ENCODE assay signal across 15 cellular contexts in genomic region chr11:36192723-36193619, GRCh38.
A peak's percentile ranks its signal among the peaks of the same experiment; 100 is the strongest.
DNase-seq lines count a peak whose midpoint lies in the region; TF ChIP-seq lines count a peak whose summit lies in the region.
"Had no signal": no experiment of that assay in that cellular context is flagged by ENCODE, and none has a peak within 500 bp of the region (broad histone marks: within the 10 kb centered on the region; RNA-seq: fewer than 3 reads in every experiment).

No MANE protein-coding gene starts in this region.

- no peak overlapping the region for H3K4me2 ChIP-seq in osteoblast (ENCODE audit: insufficient read depth, low read length)

- H2AFZ ChIP-seq in osteoblast (ENCODE audit: low read length) = no peak overlapping the region
- H2AFZ ChIP-seq: GM23248 had no signal

- H3K27ac ChIP-seq in liver (ENCODE audit: low read depth in 1 of 2, low read length in 2 of 2) (no peak overlapping the region), osteoblast (ENCODE audit: low read depth, low read length) (no peak overlapping the region)
- H3K27ac ChIP-seq: GM23248 had no signal

- H3K4me3 ChIP-seq in liver (ENCODE audit: low read depth in 1 of 3, low read length in 3 of 3) = no peak overlapping the region
- H3K4me3 ChIP-seq in osteoblast (ENCODE audit: insufficient read depth, low read length) = no peak overlapping the region
- H3K4me3 ChIP-seq: GM23248 had no signal

- H3K27me3 ChIP-seq in liver (ENCODE audit: control insufficient read depth in 4 of 4, insufficient read depth in 4 of 4, low read length in 3 of 4) (no peaks in the 10 kb centered on the region), osteoblast (ENCODE audit: insufficient read depth, low read length) (no peaks in the 10 kb centered on the region)

- H3K79me2 ChIP-seq in osteoblast (ENCODE audit: insufficient read depth, low read length) = no peaks in the 10 kb centered on the region

- H3K9ac ChIP-seq in liver (ENCODE audit: low read depth in 1 of 2, low read length in 2 of 2) = no peak overlapping the region
- H3K9ac ChIP-seq: GM23248 had no signal

- no peaks in the 10 kb centered on the region for H3K4me1 ChIP-seq in liver (ENCODE audit: control insufficient read depth in 4 of 4, insufficient read depth in 4 of 4, low read length in 3 of 4)
- no peaks in the 10 kb centered on the region for H3K4me1 ChIP-seq in osteoblast (ENCODE audit: insufficient read depth, low read length)

- in situ Hi-C loops in KBM-7 (cut with MboI; ENCODE audit: low pct_unique_long_range_greater_than_20kb, low sequenced_read_pairs) = no loop called here

- H3K36me3 ChIP-seq in liver (ENCODE audit: control insufficient read depth in 4 of 4, insufficient read depth in 3 of 4, low read depth in 1 of 4, low read length in 3 of 4) = no peaks in the 10 kb centered on the region
- H3K36me3 ChIP-seq in osteoblast (ENCODE audit: insufficient read depth, low read length) = no peaks in the 10 kb centered on the region

- H4K20me1 ChIP-seq in osteoblast (ENCODE audit: insufficient read depth, low read length) = no peaks in the 10 kb centered on the region

- H3K9me3 ChIP-seq in liver (ENCODE audit: control insufficient read depth in 4 of 4, low read length in 3 of 4) (no peaks in the 10 kb centered on the region), osteoblast (ENCODE audit: low read depth, low read length) (no peaks in the 10 kb centered on the region)

- TF ChIP-seq CTCF in liver (IDR thresholded peaks at IDR 0.05; ENCODE audit: low read depth, low read length, missing input control) (no peak), osteoblast (IDR thresholded peaks at IDR 0.05; ENCODE audit: extremely low read depth, low read depth, low read length) (no peak)

- DNase-seq in NCI-H2171 treated with DMSO at 0.1 percent for 48 hours (lab: John Stamatoyannopoulos, UW) (peak; percentile 33), NCI-H2171 (lab: John Stamatoyannopoulos, UW) (no peak), OCI-M1 (lab: John Stamatoyannopoulos, UW) (peak; percentile 46), KBM-7 (no peak), NCI-H510A (lab: John Stamatoyannopoulos, UW) (no peak), NCI-H1436 treated with DMSO at 0.1 percent for 48 hours (lab: John Stamatoyannopoulos, UW) (no peak), osteoblast (ENCODE audit: insufficient read length, low spot score, missing footprints) (no peak)
- DNase-seq: 8988T; CD8-positive, alpha-beta T cell; DMS79; GM23248; NCI-H1930; NCI-H510A treated with DMSO at 0.1 percent for 48 hours; NCI-H82 had no signal

- TF ChIP-seq RAD21 in liver (IDR thresholded peaks at IDR 0.05) = no peak

- WGBS in liver = 79% methylated on average over 13 of the region's 13 CpGs

TF ChIP-seq in liver, 16 proteins besides CTCF, POLR2A, EP300 and RAD21:
- TF ChIP-seq ZBTB33 (IDR thresholded peaks at IDR 0.05) (no peak), HNF4A (conservative IDR thresholded peaks at IDR 0.05) (peak; percentile 56 to 72)

Comparison
In these comparisons a context has a peak if more than half of its experiments do, and no peak if none do; other contexts are left out.
1. DNase-seq: peak in NCI-H2171 treated with DMSO at 0.1 percent for 48 hours (single experiment) and OCI-M1 (single experiment); none in NCI-H2171 (single experiment), KBM-7 (single experiment), NCI-H510A (single experiment), NCI-H1436 treated with DMSO at 0.1 percent for 48 hours (single experiment) and osteoblast (single experiment).